Comparison of ENCODE assay signal across 8 cellular contexts in the genomic region with DNA sequence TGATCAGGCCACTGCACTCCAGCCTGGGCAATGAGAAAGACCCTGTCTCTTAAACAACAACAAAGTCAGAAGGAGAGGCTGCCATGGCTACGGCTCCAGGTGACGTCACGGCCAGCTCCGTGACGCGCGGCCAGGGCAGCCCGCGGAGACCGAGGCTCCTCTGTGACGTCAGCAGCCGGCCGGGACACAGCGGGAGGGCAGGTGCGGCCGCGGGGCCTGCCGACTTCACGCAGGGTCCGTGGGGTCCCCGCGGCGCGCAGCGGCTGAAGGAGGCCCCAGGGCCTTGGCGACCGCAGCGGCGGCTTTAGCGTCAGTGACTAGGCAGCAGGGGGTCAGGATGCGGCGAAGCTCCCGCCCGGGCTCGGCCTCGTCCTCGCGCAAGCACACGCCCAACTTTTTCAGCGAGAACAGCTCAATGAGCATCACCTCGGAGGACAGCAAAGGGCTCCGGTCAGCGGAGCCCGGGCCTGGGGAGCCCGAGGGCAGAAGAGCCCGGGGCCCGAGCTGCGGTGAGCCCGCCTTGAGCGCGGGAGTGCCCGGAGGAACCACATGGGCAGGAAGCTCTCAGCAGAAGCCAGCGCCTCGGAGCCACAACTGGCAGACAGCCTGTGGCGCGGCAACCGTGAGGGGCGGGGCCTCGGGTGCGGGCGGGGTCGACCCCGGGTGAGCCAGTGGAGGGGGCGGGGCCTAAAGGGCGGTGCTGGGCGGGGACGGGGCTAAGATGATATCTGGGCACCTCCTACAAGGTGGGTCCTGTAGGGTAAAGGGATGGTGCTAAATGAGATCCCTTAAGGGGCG. TPM values are rescaled to one million over a fixed set of nuclear protein-coding genes. Genes with fewer than 3 reads are reported as not detected.
DNase-seq lines count a peak whose midpoint lies in the region; ATAC-seq and TF ChIP-seq lines count a peak whose summit lies in the region.

A gene with protein sequence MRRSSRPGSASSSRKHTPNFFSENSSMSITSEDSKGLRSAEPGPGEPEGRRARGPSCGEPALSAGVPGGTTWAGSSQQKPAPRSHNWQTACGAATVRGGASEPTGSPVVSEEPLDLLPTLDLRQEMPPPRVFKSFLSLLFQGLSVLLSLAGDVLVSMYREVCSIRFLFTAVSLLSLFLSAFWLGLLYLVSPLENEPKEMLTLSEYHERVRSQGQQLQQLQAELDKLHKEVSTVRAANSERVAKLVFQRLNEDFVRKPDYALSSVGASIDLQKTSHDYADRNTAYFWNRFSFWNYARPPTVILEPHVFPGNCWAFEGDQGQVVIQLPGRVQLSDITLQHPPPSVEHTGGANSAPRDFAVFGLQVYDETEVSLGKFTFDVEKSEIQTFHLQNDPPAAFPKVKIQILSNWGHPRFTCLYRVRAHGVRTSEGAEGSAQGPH (plus strand): TSS at position 163 of the 798 bp plus-strand sequence. CDS start 175 bp downstream, at position 338.

- no peaks in the 10 kb centered on the region for H3K9me3 Mint-ChIP-seq in activated CD4-positive, alpha-beta memory T cell treated with anti-CD3 and anti-CD28 coated beads for 36 hours

- no peaks in the 10 kb centered on the region for H3K9me3 ChIP-seq in lower lobe of right lung

- ATAC-seq in HG03442 (IDR thresholded peaks at IDR 0.05; ENCODE audit: unreplicated experiment) (peak; percentile 77), lower lobe of right lung (peak; percentile 93 to 96)

- H3K27me3 Mint-ChIP-seq in activated CD4-positive, alpha-beta memory T cell treated with anti-CD3 and anti-CD28 coated beads for 36 hours: peaks cover 2% of the 10 kb centered on the region

- DNase-seq in Ammon's horn (ENCODE audit: low spot score) (peak; percentile 98), GM19240 (ENCODE audit: insufficient read length, low spot score) (peak; percentile 80), NCI-H748 treated with DMSO at 0.1 percent for 48 hours (lab: John Stamatoyannopoulos, UW) (peak; percentile 97), dorsolateral prefrontal cortex (peak; percentile 81 to 95 (median 93)), lower lobe of right lung (peak; percentile 100)
- DNase-seq in activated CD4-positive, alpha-beta memory T cell treated with anti-CD3 and anti-CD28 coated beads for 36 hours: peak; percentile 100
- DNase-seq in stimulated activated CD4-positive, alpha-beta T cell treated with anti-CD3 and anti-CD28 coated beads, TNF-alpha, amount 100 ng/mL, for 1 hour (ENCODE audit: low read depth in 3 of 3, low spot score in 1 of 3): peak; percentile 99 to 100 (median 100)

- POLR2A ChIA-PET in activated CD4-positive, alpha-beta memory T cell treated with anti-CD3 and anti-CD28 coated beads for 36 hours (lab: Charles Lee): interaction anchor here (0.5 to 6.8 kb wide), 10 partner anchors 14 to 1253 kb away, joined by 3 to 93 read pairs (median 6); partner anchors contain the start of genes CPNE1, ERGIC3, ITCH and RBM12

- H3K27ac Mint-ChIP-seq in activated CD4-positive, alpha-beta memory T cell treated with anti-CD3 and anti-CD28 coated beads for 36 hours: peak within 1 kb of the TSS; percentile 82

- TF ChIP-seq CTCF in dorsolateral prefrontal cortex (IDR thresholded peaks at IDR 0.05 in 54 of 56, conservative IDR thresholded peaks at IDR 0.05 in 2 of 56; ENCODE audit: low read depth in 1 of 56, partially characterized antibody in 56 of 56) (peak in 5 of 56 donors; percentile 4 to 26 (median 19)), lower lobe of right lung (IDR thresholded peaks at IDR 0.05) (no peak)

- H3K27me3 ChIP-seq in dorsolateral prefrontal cortex: no peaks in the 10 kb centered on the region
- H3K27me3 ChIP-seq in lower lobe of right lung (ENCODE audit: low read depth): no peaks in the 10 kb centered on the region

- H3K4me3 Mint-ChIP-seq in activated CD4-positive, alpha-beta memory T cell treated with anti-CD3 and anti-CD28 coated beads for 36 hours: peak within 1 kb of the TSS; percentile 83

- intact Hi-C loops in activated CD4-positive, alpha-beta memory T cell treated with anti-CD3 and anti-CD28 coated beads for 36 hours (cut with micrococcal nuclease): loop anchor here (1.0 to 10.0 kb wide), 7 partner anchors 15 to 741 kb away; partner anchors contain the start of genes ACSS2, ERGIC3, GGT7 and NFS1
- intact Hi-C loops in dorsolateral prefrontal cortex (cut with DNase I): loop anchor here (1.0 to 5.0 kb wide), 2 partner anchors 46 to 48 kb away; partner anchors contain the start of genes CPNE1 (in 2 of the 2) and RBM12 (in 2 of the 2)
- intact Hi-C loops in lower lobe of right lung (cut with DNase I): no loop called here

- CTCF ChIA-PET in activated CD4-positive, alpha-beta memory T cell treated with anti-CD3 and anti-CD28 coated beads for 36 hours (lab: Charles Lee): interaction anchor here (0.9 to 6.8 kb wide), 6 partner anchors 11 to 338 kb away, joined by 3 to 70 read pairs (median 4); partner anchors contain the start of genes CPNE1, RBM12 and SCAND1

- H3K27ac ChIP-seq in dorsolateral prefrontal cortex: peak within 1 kb of the TSS in 57 of 59 donors; percentile 12 to 91 (median 74)
- peak within 1 kb of the TSS; percentile 93 for H3K27ac ChIP-seq in lower lobe of right lung

- H3K36me3 ChIP-seq in lower lobe of right lung: no peaks in the 10 kb centered on the region

- peaks cover 33% of the 10 kb centered on the region for H3K4me1 ChIP-seq in lower lobe of right lung

- H3K36me3 Mint-ChIP-seq in activated CD4-positive, alpha-beta memory T cell treated with anti-CD3 and anti-CD28 coated beads for 36 hours: no peaks in the 10 kb centered on the region

- H3K4me1 Mint-ChIP-seq in activated CD4-positive, alpha-beta memory T cell treated with anti-CD3 and anti-CD28 coated beads for 36 hours (ENCODE audit: low read depth): peaks cover 42% of the 10 kb centered on the region

- H3K4me3 ChIP-seq in dorsolateral prefrontal cortex (peak within 1 kb of the TSS; percentile 46 to 88 (median 67)), lower lobe of right lung (peak within 1 kb of the TSS; percentile 66)

RNA-seq across cellular contexts. Expression of the gene that starts here (rescaled TPM):
- 1 to 10 TPM; 7.5 to 9.4 TPM for total RNA-seq in activated CD4-positive, alpha-beta memory T cell treated with anti-CD3 and anti-CD28 coated beads for 36 hours
- total RNA-seq in dorsolateral prefrontal cortex (10 to 100 TPM in 5 of 120 experiments, 1 to 10 TPM in 115; 1.9 to 13.5 (median 5.4) TPM), lower lobe of right lung (4.2 TPM)

Comparison
In these comparisons a context has a peak if more than half of its experiments do, and no peak if none do; other contexts are left out.
1. Peak in every context shown above with its lines: DNase-seq, ATAC-seq, H3K4me3 ChIP-seq and H3K27ac ChIP-seq.